ENCODE assay signal across 1 cellular context in genomic region chr22:36331912-36332622, GRCh38.
TF ChIP-seq lines count a peak whose summit lies in the region.

No MANE protein-coding gene starts in this region.

TF ChIP-seq in SK-N-SH, 30 proteins besides CTCF, POLR2A, EP300 and RAD21:
- TF ChIP-seq REST (IDR thresholded peaks at IDR 0.05; ENCODE audit: low read depth, low read length) (no peak), SIN3A (IDR thresholded peaks at IDR 0.05; ENCODE audit: borderline replicate concordance, low read depth, low read length) (no peak), YY1 (IDR thresholded peaks at IDR 0.05; ENCODE audit: low read depth) (no peak), JUND (IDR thresholded peaks at IDR 0.05) (no peak), TEAD4 (IDR thresholded peaks at IDR 0.05; ENCODE audit: borderline replicate concordance, insufficient read depth) (no peak), ZBTB33 (IDR thresholded peaks at IDR 0.05; ENCODE audit: borderline replicate concordance, low read depth) (no peak), NFIC (IDR thresholded peaks at IDR 0.05; ENCODE audit: borderline replicate concordance) (peak; percentile 67), USF1 (IDR thresholded peaks at IDR 0.05; ENCODE audit: borderline replicate concordance, low read depth) (no peak), FOXJ3 (CRISPR knock-in tag; IDR thresholded peaks at IDR 0.05) (no peak), MXI1 (IDR thresholded peaks at IDR 0.05; ENCODE audit: low read depth, low read length) (no peak; the same call in 1 of the 2 replicates), FOSL2 (IDR thresholded peaks at IDR 0.05; ENCODE audit: borderline replicate concordance, low read depth) (no peak), PBX3 (IDR thresholded peaks at IDR 0.05) (no peak), SMC3 (IDR thresholded peaks at IDR 0.05; ENCODE audit: low read depth, low read length) (no peak), RCOR1 (IDR thresholded peaks at IDR 0.05; ENCODE audit: low read length) (peak; percentile 45; the same call in 1 of the 2 replicates), USF2 (IDR thresholded peaks at IDR 0.05; ENCODE audit: borderline replicate concordance, low read depth, low read length) (no peak), IRF3 (IDR thresholded peaks at IDR 0.05; ENCODE audit: low read depth, low read length) (no peak), POLR2AphosphoS5 (IDR thresholded peaks at IDR 0.05; ENCODE audit: low read depth, low read length) (peak; percentile 45), CHD2 (IDR thresholded peaks at IDR 0.05; ENCODE audit: low read length, partially characterized antibody) (peak; percentile 17), TAF1 (IDR thresholded peaks at IDR 0.05; ENCODE audit: borderline replicate concordance, low read depth, low read length) (0 out of 2 replicates have a peak, but pooled peaks have one; percentile 32), MEF2A (IDR thresholded peaks at IDR 0.05; ENCODE audit: borderline replicate concordance, low read depth) (no peak), RFX5 (IDR thresholded peaks at IDR 0.05; ENCODE audit: low read length) (no peak), NRF1 (IDR thresholded peaks at IDR 0.05; ENCODE audit: low read depth, low read length) (no peak)
